ENCODE assay signal across 15 cellular contexts in the genomic region with DNA sequence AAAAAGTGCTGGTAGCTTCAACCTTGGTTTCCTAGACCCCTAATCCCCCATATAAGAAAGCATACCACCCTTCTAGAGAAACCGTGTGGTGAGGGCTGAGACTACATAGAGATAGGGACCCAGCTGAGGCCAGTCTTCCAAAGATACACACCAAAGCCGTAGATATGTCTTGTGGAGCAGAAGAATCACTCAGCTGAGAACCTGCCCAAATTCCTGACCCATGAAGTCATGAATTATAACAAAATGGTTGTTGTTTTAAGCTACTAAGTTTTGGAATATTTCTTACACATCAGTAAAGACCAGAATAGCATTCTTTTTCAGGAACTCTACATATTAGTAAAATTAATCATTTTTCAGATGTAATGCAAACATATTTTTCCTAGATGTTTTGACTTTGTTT. TPM values are rescaled to one million over a fixed set of nuclear protein-coding genes. Genes with fewer than 3 reads are reported as not detected.
DNase-seq lines count a peak whose midpoint lies in the region; ATAC-seq, FAIRE-seq and TF ChIP-seq lines count a peak whose summit lies in the region.
"Had no signal": no experiment of that assay in that cellular context is flagged by ENCODE, and none has a peak within 500 bp of the region (broad histone marks: within the 10 kb centered on the region; RNA-seq: fewer than 3 reads in every experiment).

No MANE protein-coding gene starts in this region.

- H3K4me2 ChIP-seq in astrocyte (ENCODE audit: low read length), result peak overlapping the region; percentile 40

- intact Hi-C loops in lower lobe of right lung (cut with DNase I), result no loop called here

- H3K27ac Mint-ChIP-seq in activated T-cell treated with anti-CD3 and anti-CD28 coated beads, Interleukin-2, amount 50 U/mL, for 72 hours, result peak overlapping the region; percentile 65
- H3K27ac Mint-ChIP-seq in astrocyte (ENCODE audit: unreplicated experiment) (peak overlapping the region; percentile 87), WTC11 (no peak overlapping the region)
- no peak overlapping the region for H3K27ac Mint-ChIP-seq in stimulated activated effector memory CD8-positive, alpha-beta T cell treated with anti-CD3 and anti-CD28 coated beads, Interleukin-12 subunit alpha, Interleukin-12 subunit beta, amount 100 ng/mL, for 72 hours
- H3K27ac Mint-ChIP-seq: activated CD4-positive, alpha-beta memory T cell treated with anti-CD3 and anti-CD28 coated beads, Interleukin-2, amount 10 ng/mL, durations not matched to agents 7 days and 5 days; activated naive CD8-positive, alpha-beta T cell treated with anti-CD3 and anti-CD28 coated beads, Interleukin-2, amount 10 ng/mL, durations not matched to agents 7 days and 5 days had no signal

- no peak overlapping the region for H2AFZ ChIP-seq in astrocyte (ENCODE audit: low read depth, low read length)

- TF ChIP-seq CTCF in astrocyte (IDR thresholded peaks at IDR 0.05; ENCODE audit: insufficient read depth, low read depth, low read length), result no peak
- no peak for TF ChIP-seq CTCF in lower lobe of right lung (IDR thresholded peaks at IDR 0.05)
- no peak for TF ChIP-seq CTCF in WTC11 (IDR thresholded peaks at IDR 0.05)

- CTCF ChIA-PET in WTC11 (lab: Charles Lee), result interaction anchor here (0.7 to 4.0 kb wide), 4 partner anchors 128 to 541 kb away, joined by 3 to 25 read pairs (median 4); no protein-coding TSS in a partner anchor

- peaks cover 6 to 17% of the 10 kb centered on the region in 2 donors for H3K36me3 Mint-ChIP-seq in activated T-cell treated with anti-CD3 and anti-CD28 coated beads, Interleukin-2, amount 50 U/mL, for 72 hours (ENCODE audit: insufficient read depth in 2 of 2)
- H3K36me3 Mint-ChIP-seq in astrocyte (ENCODE audit: low read depth, unreplicated experiment) (peaks cover 2% of the 10 kb centered on the region), WTC11 (peaks cover 18% of the 10 kb centered on the region; the same call in 1 of the 2 replicates)
- peaks cover 69% of the 10 kb centered on the region for H3K36me3 Mint-ChIP-seq in stimulated activated effector memory CD8-positive, alpha-beta T cell treated with anti-CD3 and anti-CD28 coated beads, Interleukin-12 subunit alpha, Interleukin-12 subunit beta, amount 100 ng/mL, for 72 hours

- no peak overlapping the region for H3K4me3 Mint-ChIP-seq in activated T-cell treated with anti-CD3 and anti-CD28 coated beads, Interleukin-2, amount 50 U/mL, for 72 hours
- H3K4me3 Mint-ChIP-seq in astrocyte (ENCODE audit: unreplicated experiment), result no peak overlapping the region
- no peak overlapping the region for H3K4me3 Mint-ChIP-seq in WTC11
- no peak overlapping the region for H3K4me3 Mint-ChIP-seq in stimulated activated effector memory CD8-positive, alpha-beta T cell treated with anti-CD3 and anti-CD28 coated beads, Interleukin-12 subunit alpha, Interleukin-12 subunit beta, amount 100 ng/mL, for 72 hours
- H3K4me3 Mint-ChIP-seq: activated CD4-positive, alpha-beta memory T cell treated with anti-CD3 and anti-CD28 coated beads, Interleukin-2, amount 10 ng/mL, durations not matched to agents 7 days and 5 days; activated naive CD8-positive, alpha-beta T cell treated with anti-CD3 and anti-CD28 coated beads, Interleukin-2, amount 10 ng/mL, durations not matched to agents 7 days and 5 days had no signal

- H3K36me3 ChIP-seq in astrocyte (ENCODE audit: insufficient read depth, low read length), result peaks cover 27% of the 10 kb centered on the region
- peaks cover 38% of the 10 kb centered on the region for H3K36me3 ChIP-seq in lower lobe of right lung

- no peak for ATAC-seq in activated T-cell treated with anti-CD3 and anti-CD28 coated beads, Interleukin-2, amount 50 U/mL, for 72 hours (replicated peaks in 1 of 2)
- ATAC-seq in lower lobe of right lung, result no peak
- ATAC-seq in WTC11, result no peak
- no peak for ATAC-seq in stimulated activated effector memory CD8-positive, alpha-beta T cell treated with anti-CD3 and anti-CD28 coated beads, Interleukin-12 subunit alpha, Interleukin-12 subunit beta, amount 100 ng/mL, for 72 hours

- H3K4me1 ChIP-seq in astrocyte (ENCODE audit: insufficient read depth, low read length), result peaks cover 23% of the 10 kb centered on the region
- peaks cover 23% of the 10 kb centered on the region for H3K4me1 ChIP-seq in lower lobe of right lung

- H3K9me3 Mint-ChIP-seq in activated T-cell treated with anti-CD3 and anti-CD28 coated beads, Interleukin-2, amount 50 U/mL, for 72 hours, result no peaks in the 10 kb centered on the region
- no peaks in the 10 kb centered on the region for H3K9me3 Mint-ChIP-seq in astrocyte (ENCODE audit: unreplicated experiment)
- H3K9me3 Mint-ChIP-seq in WTC11, result no peaks in the 10 kb centered on the region
- H3K9me3 Mint-ChIP-seq in stimulated activated effector memory CD8-positive, alpha-beta T cell treated with anti-CD3 and anti-CD28 coated beads, Interleukin-12 subunit alpha, Interleukin-12 subunit beta, amount 100 ng/mL, for 72 hours, result no peaks in the 10 kb centered on the region
- H3K9me3 Mint-ChIP-seq: activated CD4-positive, alpha-beta memory T cell treated with anti-CD3 and anti-CD28 coated beads, Interleukin-2, amount 10 ng/mL, durations not matched to agents 7 days and 5 days; activated naive CD8-positive, alpha-beta T cell treated with anti-CD3 and anti-CD28 coated beads, Interleukin-2, amount 10 ng/mL, durations not matched to agents 7 days and 5 days had no signal

- POLR2A ChIA-PET in WTC11 (lab: Charles Lee), result interaction anchor here (0.5 to 0.7 kb wide), 2 partner anchors 54 to 961 kb away, joined by 3 to 4 read pairs; no protein-coding TSS in a partner anchor

- no peaks in the 10 kb centered on the region for H4K20me1 ChIP-seq in astrocyte (ENCODE audit: insufficient read depth, low read length)

- peaks cover 17% of the 10 kb centered on the region for H3K79me2 ChIP-seq in astrocyte (ENCODE audit: insufficient read depth, low read length)

- H3K4me3 ChIP-seq in astrocyte (ENCODE audit: insufficient read depth, low read depth, low read length) (no peak overlapping the region), lower lobe of right lung (no peak overlapping the region)
- H3K4me3 ChIP-seq: right atrium auricular region had no signal

- peak overlapping the region; percentile 70 for H3K27ac ChIP-seq in astrocyte (ENCODE audit: low read depth, low read length)
- no peak overlapping the region for H3K27ac ChIP-seq in lower lobe of right lung

- H3K9ac ChIP-seq in astrocyte (ENCODE audit: low read length), result no peak overlapping the region

- DNase-seq in activated T-cell treated with anti-CD3 and anti-CD28 coated beads, Interleukin-2, amount 50 U/mL, for 72 hours, result no peak
- DNase-seq in activated T-cell treated with anti-CD3 and anti-CD28 coated beads for 4 hours (no peak), astrocyte (ENCODE audit: low read depth) (peak; percentile 83), hepatic stellate cell (ENCODE audit: low spot score) (peak; percentile 55), urothelium cell line (ENCODE audit: low spot score) (peak; percentile 36), lower lobe of right lung (no peak), WTC11 (ENCODE audit: low spot score) (no peak)
- DNase-seq in stimulated activated effector memory CD8-positive, alpha-beta T cell treated with anti-CD3 and anti-CD28 coated beads, Interleukin-12 subunit alpha, Interleukin-12 subunit beta, amount 100 ng/mL, for 72 hours (ENCODE audit: low spot score in 2 of 2), result no peak
- DNase-seq: activated CD4-positive, alpha-beta memory T cell treated with anti-CD3 and anti-CD28 coated beads, Interleukin-2, amount 10 ng/mL, durations not matched to agents 7 days and 5 days; activated naive CD8-positive, alpha-beta T cell treated with anti-CD3 and anti-CD28 coated beads, Interleukin-2, amount 10 ng/mL, durations not matched to agents 7 days and 5 days; AML-193; NCI-H774; T-helper 1 cell had no signal

- H3K9me3 ChIP-seq in astrocyte (ENCODE audit: insufficient read depth, low read depth, low read length) (no peaks in the 10 kb centered on the region), lower lobe of right lung (no peaks in the 10 kb centered on the region)
- H3K9me3 ChIP-seq: right atrium auricular region had no signal

- H3K27me3 ChIP-seq in astrocyte (ENCODE audit: insufficient read depth, low read length), result no peaks in the 10 kb centered on the region
- H3K27me3 ChIP-seq in lower lobe of right lung (ENCODE audit: low read depth), result no peaks in the 10 kb centered on the region
- H3K27me3 ChIP-seq: right atrium auricular region had no signal

- FAIRE-seq in astrocyte (lab: Jason Lieb, UNC) (no peak), urothelium cell line (lab: Jason Lieb, UNC) (no peak)
- FAIRE-seq: endometrium had no signal

- H3K27me3 Mint-ChIP-seq in activated T-cell treated with anti-CD3 and anti-CD28 coated beads, Interleukin-2, amount 50 U/mL, for 72 hours (ENCODE audit: low read depth), result no peaks in the 10 kb centered on the region
- H3K27me3 Mint-ChIP-seq in astrocyte (ENCODE audit: low read depth, unreplicated experiment) (no peaks in the 10 kb centered on the region), WTC11 (ENCODE audit: low read depth) (peaks cover 3% of the 10 kb centered on the region; the same call in 1 of the 2 replicates)
- H3K27me3 Mint-ChIP-seq: activated CD4-positive, alpha-beta memory T cell treated with anti-CD3 and anti-CD28 coated beads, Interleukin-2, amount 10 ng/mL, durations not matched to agents 7 days and 5 days; activated naive CD8-positive, alpha-beta T cell treated with anti-CD3 and anti-CD28 coated beads, Interleukin-2, amount 10 ng/mL, durations not matched to agents 7 days and 5 days had no signal

- peaks cover 21% of the 10 kb centered on the region for H3K4me1 Mint-ChIP-seq in activated T-cell treated with anti-CD3 and anti-CD28 coated beads, Interleukin-2, amount 50 U/mL, for 72 hours (ENCODE audit: low read depth)
- H3K4me1 Mint-ChIP-seq in astrocyte (ENCODE audit: low read depth, unreplicated experiment) (peaks cover 6% of the 10 kb centered on the region), WTC11 (peaks cover 11% of the 10 kb centered on the region)
- peaks cover 13% of the 10 kb centered on the region for H3K4me1 Mint-ChIP-seq in stimulated activated effector memory CD8-positive, alpha-beta T cell treated with anti-CD3 and anti-CD28 coated beads, Interleukin-12 subunit alpha, Interleukin-12 subunit beta, amount 100 ng/mL, for 72 hours

TF ChIP-seq in WTC11, 78 proteins besides CTCF, POLR2A, EP300 and RAD21:
- no peak for TF ChIP-seq SMAD4 (CRISPR knock-in tag; IDR thresholded peaks at IDR 0.05)

RNA-seq across cellular contexts. Expression of a gene that starts 3.3 kb away (rescaled TPM):
- total RNA-seq in activated T-cell treated with anti-CD3 and anti-CD28 coated beads, Interleukin-2, amount 50 U/mL, for 72 hours, result 100 to 1,000 TPM; 158 to 160 TPM
- total RNA-seq in astrocyte, result 102 and 122 TPM in 2 replicates
- total RNA-seq in lower lobe of right lung, result 51.8 TPM
- 245 to 260 TPM (median 250 TPM) in 3 replicates for total RNA-seq in WTC11 (2021)

Comparison
In these comparisons a context has a peak if more than half of its experiments do, and no peak if none do; other contexts are left out.
1. DNase-seq: peak in astrocyte (single experiment), hepatic stellate cell (single experiment) and urothelium cell line (single experiment); none in activated T-cell treated with anti-CD3 and anti-CD28 coated beads, Interleukin-2, amount 50 U/mL, for 72 hours (0 of 2), activated T-cell treated with anti-CD3 and anti-CD28 coated beads for 4 hours (single experiment), lower lobe of right lung (single experiment), WTC11 (single experiment) and stimulated activated effector memory CD8-positive, alpha-beta T cell treated with anti-CD3 and anti-CD28 coated beads, Interleukin-12 subunit alpha, Interleukin-12 subunit beta, amount 100 ng/mL, for 72 hours (0 of 2).
2. H3K27ac Mint-ChIP-seq: peak in activated T-cell treated with anti-CD3 and anti-CD28 coated beads, Interleukin-2, amount 50 U/mL, for 72 hours (single experiment) and astrocyte (single experiment); none in WTC11 (single experiment) and stimulated activated effector memory CD8-positive, alpha-beta T cell treated with anti-CD3 and anti-CD28 coated beads, Interleukin-12 subunit alpha, Interleukin-12 subunit beta, amount 100 ng/mL, for 72 hours (single experiment).